Comparison of ENCODE assay signal across 1 cellular context in the genomic region with DNA sequence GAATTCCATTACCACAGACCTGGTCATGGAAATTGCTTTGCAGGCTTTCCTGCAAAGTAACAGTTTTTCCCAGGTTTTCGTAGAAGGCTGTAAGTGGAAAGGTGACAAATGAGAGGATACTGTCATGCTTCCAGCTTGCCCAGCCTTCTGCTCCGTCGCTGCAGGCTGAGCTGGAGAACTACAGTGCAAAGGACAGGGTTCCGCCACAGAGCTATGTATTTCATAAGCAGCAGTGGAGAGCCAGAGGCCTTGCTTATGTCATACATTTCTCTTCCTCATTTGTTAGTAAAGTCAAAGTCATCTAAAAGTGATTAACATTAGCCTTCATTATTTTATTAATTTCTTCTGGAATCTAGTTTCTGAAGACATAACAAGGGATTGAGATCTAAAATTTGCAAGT.
TF ChIP-seq lines count a peak whose summit lies in the region.

No MANE protein-coding gene starts in this region.

TF ChIP-seq in HepG2, 621 proteins besides CTCF, POLR2A, EP300 and RAD21 (continued from another document and continues in another):
- TF ChIP-seq, protein P1, sequence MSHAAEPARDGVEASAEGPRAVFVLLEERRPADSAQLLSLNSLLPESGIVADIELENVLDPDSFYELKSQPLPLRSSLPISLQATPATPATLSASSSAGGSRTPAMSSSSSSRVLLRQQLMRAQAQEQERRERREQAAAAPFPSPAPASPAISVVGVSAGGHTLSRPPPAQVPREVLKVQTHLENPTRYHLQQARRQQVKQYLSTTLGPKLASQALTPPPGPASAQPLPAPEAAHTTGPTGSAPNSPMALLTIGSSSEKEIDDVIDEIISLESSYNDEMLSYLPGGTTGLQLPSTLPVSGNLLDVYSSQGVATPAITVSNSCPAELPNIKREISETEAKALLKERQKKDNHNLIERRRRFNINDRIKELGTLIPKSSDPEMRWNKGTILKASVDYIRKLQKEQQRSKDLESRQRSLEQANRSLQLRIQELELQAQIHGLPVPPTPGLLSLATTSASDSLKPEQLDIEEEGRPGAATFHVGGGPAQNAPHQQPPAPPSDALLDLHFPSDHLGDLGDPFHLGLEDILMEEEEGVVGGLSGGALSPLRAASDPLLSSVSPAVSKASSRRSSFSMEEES (CRISPR knock-in tag; IDR thresholded peaks at IDR 0.05): 0 out of 2 replicates have a peak, but pooled peaks have one; percentile 12
- peak; percentile 54 for TF ChIP-seq TEAD3 (CRISPR knock-in tag; optimal IDR thresholded peaks at IDR 0.05; ENCODE audit: borderline replicate concordance)
- TF ChIP-seq ASH2L (IDR thresholded peaks at IDR 0.05; ENCODE audit: insufficient read length, low read depth, low read length): peak; percentile 32
- TF ChIP-seq, protein P2, sequence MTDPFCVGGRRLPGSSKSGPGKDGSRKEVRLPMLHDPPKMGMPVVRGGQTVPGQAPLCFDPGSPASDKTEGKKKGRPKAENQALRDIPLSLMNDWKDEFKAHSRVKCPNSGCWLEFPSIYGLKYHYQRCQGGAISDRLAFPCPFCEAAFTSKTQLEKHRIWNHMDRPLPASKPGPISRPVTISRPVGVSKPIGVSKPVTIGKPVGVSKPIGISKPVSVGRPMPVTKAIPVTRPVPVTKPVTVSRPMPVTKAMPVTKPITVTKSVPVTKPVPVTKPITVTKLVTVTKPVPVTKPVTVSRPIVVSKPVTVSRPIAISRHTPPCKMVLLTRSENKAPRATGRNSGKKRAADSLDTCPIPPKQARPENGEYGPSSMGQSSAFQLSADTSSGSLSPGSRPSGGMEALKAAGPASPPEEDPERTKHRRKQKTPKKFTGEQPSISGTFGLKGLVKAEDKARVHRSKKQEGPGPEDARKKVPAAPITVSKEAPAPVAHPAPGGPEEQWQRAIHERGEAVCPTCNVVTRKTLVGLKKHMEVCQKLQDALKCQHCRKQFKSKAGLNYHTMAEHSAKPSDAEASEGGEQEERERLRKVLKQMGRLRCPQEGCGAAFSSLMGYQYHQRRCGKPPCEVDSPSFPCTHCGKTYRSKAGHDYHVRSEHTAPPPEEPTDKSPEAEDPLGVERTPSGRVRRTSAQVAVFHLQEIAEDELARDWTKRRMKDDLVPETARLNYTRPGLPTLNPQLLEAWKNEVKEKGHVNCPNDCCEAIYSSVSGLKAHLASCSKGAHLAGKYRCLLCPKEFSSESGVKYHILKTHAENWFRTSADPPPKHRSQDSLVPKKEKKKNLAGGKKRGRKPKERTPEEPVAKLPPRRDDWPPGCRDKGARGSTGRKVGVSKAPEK (CRISPR knock-in tag; IDR thresholded peaks at IDR 0.05; ENCODE audit: borderline replicate concordance): 0 out of 2 replicates have a peak, but pooled peaks have one; percentile 3
- peak; percentile 70 for TF ChIP-seq CEBPG (CRISPR knock-in tag; IDR thresholded peaks at IDR 0.05)
- TF ChIP-seq, protein P3, sequence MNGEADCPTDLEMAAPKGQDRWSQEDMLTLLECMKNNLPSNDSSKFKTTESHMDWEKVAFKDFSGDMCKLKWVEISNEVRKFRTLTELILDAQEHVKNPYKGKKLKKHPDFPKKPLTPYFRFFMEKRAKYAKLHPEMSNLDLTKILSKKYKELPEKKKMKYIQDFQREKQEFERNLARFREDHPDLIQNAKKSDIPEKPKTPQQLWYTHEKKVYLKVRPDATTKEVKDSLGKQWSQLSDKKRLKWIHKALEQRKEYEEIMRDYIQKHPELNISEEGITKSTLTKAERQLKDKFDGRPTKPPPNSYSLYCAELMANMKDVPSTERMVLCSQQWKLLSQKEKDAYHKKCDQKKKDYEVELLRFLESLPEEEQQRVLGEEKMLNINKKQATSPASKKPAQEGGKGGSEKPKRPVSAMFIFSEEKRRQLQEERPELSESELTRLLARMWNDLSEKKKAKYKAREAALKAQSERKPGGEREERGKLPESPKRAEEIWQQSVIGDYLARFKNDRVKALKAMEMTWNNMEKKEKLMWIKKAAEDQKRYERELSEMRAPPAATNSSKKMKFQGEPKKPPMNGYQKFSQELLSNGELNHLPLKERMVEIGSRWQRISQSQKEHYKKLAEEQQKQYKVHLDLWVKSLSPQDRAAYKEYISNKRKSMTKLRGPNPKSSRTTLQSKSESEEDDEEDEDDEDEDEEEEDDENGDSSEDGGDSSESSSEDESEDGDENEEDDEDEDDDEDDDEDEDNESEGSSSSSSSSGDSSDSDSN (CRISPR knock-in tag; IDR thresholded peaks at IDR 0.05): 0 out of 2 replicates have a peak, but pooled peaks have one; percentile 20
- TF ChIP-seq HHEX (CRISPR knock-in tag; IDR thresholded peaks at IDR 0.05): no peak
- no peak for TF ChIP-seq GTF3A (CRISPR knock-in tag; conservative IDR thresholded peaks at IDR 0.05)
- TF ChIP-seq HOXA3 (CRISPR knock-in tag; IDR thresholded peaks at IDR 0.05): peak; percentile 72
- TF ChIP-seq NR2C2 (CRISPR knock-in tag; IDR thresholded peaks at IDR 0.05; ENCODE audit: borderline replicate concordance): peak; percentile 40; the same call in 1 of the 2 replicates
- TF ChIP-seq TBX3 (IDR thresholded peaks at IDR 0.05; ENCODE audit: borderline replicate concordance): no peak
- TF ChIP-seq ZNF101 (CRISPR knock-in tag; IDR thresholded peaks at IDR 0.05; ENCODE audit: borderline replicate concordance, low read depth): no peak
- peak; percentile 42; the same call in 1 of the 2 replicates for TF ChIP-seq NCOR1 (IDR thresholded peaks at IDR 0.05; ENCODE audit: borderline replicate concordance, low read length)
- TF ChIP-seq CREM (IDR thresholded peaks at IDR 0.05): peak; percentile 14; the same call in 1 of the 2 replicates
- no peak for TF ChIP-seq CREM (CRISPR knock-in tag; IDR thresholded peaks at IDR 0.05)
- no peak for TF ChIP-seq NR2F6 (IDR thresholded peaks at IDR 0.05)
- peak; percentile 15; the same call in 1 of the 2 replicates for TF ChIP-seq NR2F6 (CRISPR knock-in tag; IDR thresholded peaks at IDR 0.05)
- TF ChIP-seq, protein P4, sequence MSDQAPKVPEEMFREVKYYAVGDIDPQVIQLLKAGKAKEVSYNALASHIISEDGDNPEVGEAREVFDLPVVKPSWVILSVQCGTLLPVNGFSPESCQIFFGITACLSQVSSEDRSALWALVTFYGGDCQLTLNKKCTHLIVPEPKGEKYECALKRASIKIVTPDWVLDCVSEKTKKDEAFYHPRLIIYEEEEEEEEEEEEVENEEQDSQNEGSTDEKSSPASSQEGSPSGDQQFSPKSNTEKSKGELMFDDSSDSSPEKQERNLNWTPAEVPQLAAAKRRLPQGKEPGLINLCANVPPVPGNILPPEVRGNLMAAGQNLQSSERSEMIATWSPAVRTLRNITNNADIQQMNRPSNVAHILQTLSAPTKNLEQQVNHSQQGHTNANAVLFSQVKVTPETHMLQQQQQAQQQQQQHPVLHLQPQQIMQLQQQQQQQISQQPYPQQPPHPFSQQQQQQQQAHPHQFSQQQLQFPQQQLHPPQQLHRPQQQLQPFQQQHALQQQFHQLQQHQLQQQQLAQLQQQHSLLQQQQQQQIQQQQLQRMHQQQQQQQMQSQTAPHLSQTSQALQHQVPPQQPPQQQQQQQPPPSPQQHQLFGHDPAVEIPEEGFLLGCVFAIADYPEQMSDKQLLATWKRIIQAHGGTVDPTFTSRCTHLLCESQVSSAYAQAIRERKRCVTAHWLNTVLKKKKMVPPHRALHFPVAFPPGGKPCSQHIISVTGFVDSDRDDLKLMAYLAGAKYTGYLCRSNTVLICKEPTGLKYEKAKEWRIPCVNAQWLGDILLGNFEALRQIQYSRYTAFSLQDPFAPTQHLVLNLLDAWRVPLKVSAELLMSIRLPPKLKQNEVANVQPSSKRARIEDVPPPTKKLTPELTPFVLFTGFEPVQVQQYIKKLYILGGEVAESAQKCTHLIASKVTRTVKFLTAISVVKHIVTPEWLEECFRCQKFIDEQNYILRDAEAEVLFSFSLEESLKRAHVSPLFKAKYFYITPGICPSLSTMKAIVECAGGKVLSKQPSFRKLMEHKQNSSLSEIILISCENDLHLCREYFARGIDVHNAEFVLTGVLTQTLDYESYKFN (CRISPR knock-in tag; conservative IDR thresholded peaks at IDR 0.05): peak; percentile 52
- TF ChIP-seq, protein P5, sequence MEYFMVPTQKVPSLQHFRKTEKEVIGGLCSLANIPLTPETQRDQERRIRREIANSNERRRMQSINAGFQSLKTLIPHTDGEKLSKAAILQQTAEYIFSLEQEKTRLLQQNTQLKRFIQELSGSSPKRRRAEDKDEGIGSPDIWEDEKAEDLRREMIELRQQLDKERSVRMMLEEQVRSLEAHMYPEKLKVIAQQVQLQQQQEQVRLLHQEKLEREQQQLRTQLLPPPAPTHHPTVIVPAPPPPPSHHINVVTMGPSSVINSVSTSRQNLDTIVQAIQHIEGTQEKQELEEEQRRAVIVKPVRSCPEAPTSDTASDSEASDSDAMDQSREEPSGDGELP (IDR thresholded peaks at IDR 0.05; ENCODE audit: borderline replicate concordance, low read depth): peak; percentile 28; the same call in 1 of the 2 replicates
- no peak for TF ChIP-seq ZNF326 (CRISPR knock-in tag; IDR thresholded peaks at IDR 0.05; ENCODE audit: borderline replicate concordance)
- TF ChIP-seq GATAD2A (CRISPR knock-in tag; IDR thresholded peaks at IDR 0.05): peak; percentile 57
- TF ChIP-seq ZFY (CRISPR knock-in tag; IDR thresholded peaks at IDR 0.05): peak; percentile 25; the same call in 1 of the 2 replicates
- TF ChIP-seq ELF1 (CRISPR knock-in tag; IDR thresholded peaks at IDR 0.05): 0 out of 2 replicates have a peak, but pooled peaks have one; percentile 22
- TF ChIP-seq SALL1 (CRISPR knock-in tag; IDR thresholded peaks at IDR 0.05): peak; percentile 96
- TF ChIP-seq FLYWCH1 (CRISPR knock-in tag; IDR thresholded peaks at IDR 0.05): no peak
- TF ChIP-seq SMC3 (IDR thresholded peaks at IDR 0.05; ENCODE audit: low read length): peak; percentile 38; the same call in 1 of the 2 replicates
- TF ChIP-seq MIER3 (CRISPR knock-in tag; IDR thresholded peaks at IDR 0.05; ENCODE audit: borderline replicate concordance): no peak
- no peak for TF ChIP-seq FOXK1 (CRISPR knock-in tag; IDR thresholded peaks at IDR 0.05; ENCODE audit: borderline replicate concordance, low read depth)
- TF ChIP-seq, protein P6, sequence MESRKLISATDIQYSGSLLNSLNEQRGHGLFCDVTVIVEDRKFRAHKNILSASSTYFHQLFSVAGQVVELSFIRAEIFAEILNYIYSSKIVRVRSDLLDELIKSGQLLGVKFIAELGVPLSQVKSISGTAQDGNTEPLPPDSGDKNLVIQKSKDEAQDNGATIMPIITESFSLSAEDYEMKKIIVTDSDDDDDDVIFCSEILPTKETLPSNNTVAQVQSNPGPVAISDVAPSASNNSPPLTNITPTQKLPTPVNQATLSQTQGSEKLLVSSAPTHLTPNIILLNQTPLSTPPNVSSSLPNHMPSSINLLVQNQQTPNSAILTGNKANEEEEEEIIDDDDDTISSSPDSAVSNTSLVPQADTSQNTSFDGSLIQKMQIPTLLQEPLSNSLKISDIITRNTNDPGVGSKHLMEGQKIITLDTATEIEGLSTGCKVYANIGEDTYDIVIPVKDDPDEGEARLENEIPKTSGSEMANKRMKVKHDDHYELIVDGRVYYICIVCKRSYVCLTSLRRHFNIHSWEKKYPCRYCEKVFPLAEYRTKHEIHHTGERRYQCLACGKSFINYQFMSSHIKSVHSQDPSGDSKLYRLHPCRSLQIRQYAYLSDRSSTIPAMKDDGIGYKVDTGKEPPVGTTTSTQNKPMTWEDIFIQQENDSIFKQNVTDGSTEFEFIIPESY (CRISPR knock-in tag; IDR thresholded peaks at IDR 0.05): peak; percentile 97
- TF ChIP-seq POGZ (CRISPR knock-in tag; IDR thresholded peaks at IDR 0.05): no peak
- TF ChIP-seq PCBP1 (IDR thresholded peaks at IDR 0.05; ENCODE audit: borderline replicate concordance, low read depth, low read length): no peak
- TF ChIP-seq ZNF263 (CRISPR knock-in tag; IDR thresholded peaks at IDR 0.05): no peak; the same call in 1 of the 2 replicates
- no peak for TF ChIP-seq TOE1 (CRISPR knock-in tag; IDR thresholded peaks at IDR 0.05)
- TF ChIP-seq, protein P7, sequence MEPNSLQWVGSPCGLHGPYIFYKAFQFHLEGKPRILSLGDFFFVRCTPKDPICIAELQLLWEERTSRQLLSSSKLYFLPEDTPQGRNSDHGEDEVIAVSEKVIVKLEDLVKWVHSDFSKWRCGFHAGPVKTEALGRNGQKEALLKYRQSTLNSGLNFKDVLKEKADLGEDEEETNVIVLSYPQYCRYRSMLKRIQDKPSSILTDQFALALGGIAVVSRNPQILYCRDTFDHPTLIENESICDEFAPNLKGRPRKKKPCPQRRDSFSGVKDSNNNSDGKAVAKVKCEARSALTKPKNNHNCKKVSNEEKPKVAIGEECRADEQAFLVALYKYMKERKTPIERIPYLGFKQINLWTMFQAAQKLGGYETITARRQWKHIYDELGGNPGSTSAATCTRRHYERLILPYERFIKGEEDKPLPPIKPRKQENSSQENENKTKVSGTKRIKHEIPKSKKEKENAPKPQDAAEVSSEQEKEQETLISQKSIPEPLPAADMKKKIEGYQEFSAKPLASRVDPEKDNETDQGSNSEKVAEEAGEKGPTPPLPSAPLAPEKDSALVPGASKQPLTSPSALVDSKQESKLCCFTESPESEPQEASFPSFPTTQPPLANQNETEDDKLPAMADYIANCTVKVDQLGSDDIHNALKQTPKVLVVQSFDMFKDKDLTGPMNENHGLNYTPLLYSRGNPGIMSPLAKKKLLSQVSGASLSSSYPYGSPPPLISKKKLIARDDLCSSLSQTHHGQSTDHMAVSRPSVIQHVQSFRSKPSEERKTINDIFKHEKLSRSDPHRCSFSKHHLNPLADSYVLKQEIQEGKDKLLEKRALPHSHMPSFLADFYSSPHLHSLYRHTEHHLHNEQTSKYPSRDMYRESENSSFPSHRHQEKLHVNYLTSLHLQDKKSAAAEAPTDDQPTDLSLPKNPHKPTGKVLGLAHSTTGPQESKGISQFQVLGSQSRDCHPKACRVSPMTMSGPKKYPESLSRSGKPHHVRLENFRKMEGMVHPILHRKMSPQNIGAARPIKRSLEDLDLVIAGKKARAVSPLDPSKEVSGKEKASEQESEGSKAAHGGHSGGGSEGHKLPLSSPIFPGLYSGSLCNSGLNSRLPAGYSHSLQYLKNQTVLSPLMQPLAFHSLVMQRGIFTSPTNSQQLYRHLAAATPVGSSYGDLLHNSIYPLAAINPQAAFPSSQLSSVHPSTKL (CRISPR knock-in tag; IDR thresholded peaks at IDR 0.05): peak; percentile 62
- peak; percentile 88 for TF ChIP-seq HNF4A (CRISPR knock-in tag; IDR thresholded peaks at IDR 0.05)
- TF ChIP-seq ZNF761 (CRISPR knock-in tag; conservative IDR thresholded peaks at IDR 0.05): no peak
- TF ChIP-seq SAP130 (CRISPR knock-in tag; IDR thresholded peaks at IDR 0.05; ENCODE audit: low read depth): peak; percentile 68
- TF ChIP-seq ZNF292 (CRISPR knock-in tag; IDR thresholded peaks at IDR 0.05; ENCODE audit: borderline replicate concordance, low read depth): peak; percentile 60; the same call in 1 of the 2 replicates
- TF ChIP-seq AHR (CRISPR knock-in tag; IDR thresholded peaks at IDR 0.05): no peak
- TF ChIP-seq RARG (CRISPR knock-in tag; IDR thresholded peaks at IDR 0.05; ENCODE audit: low read depth): no peak
- TF ChIP-seq HDAC2 (CRISPR knock-in tag; IDR thresholded peaks at IDR 0.05): peak; percentile 48; the same call in 1 of the 2 replicates
- TF ChIP-seq, protein P8, sequence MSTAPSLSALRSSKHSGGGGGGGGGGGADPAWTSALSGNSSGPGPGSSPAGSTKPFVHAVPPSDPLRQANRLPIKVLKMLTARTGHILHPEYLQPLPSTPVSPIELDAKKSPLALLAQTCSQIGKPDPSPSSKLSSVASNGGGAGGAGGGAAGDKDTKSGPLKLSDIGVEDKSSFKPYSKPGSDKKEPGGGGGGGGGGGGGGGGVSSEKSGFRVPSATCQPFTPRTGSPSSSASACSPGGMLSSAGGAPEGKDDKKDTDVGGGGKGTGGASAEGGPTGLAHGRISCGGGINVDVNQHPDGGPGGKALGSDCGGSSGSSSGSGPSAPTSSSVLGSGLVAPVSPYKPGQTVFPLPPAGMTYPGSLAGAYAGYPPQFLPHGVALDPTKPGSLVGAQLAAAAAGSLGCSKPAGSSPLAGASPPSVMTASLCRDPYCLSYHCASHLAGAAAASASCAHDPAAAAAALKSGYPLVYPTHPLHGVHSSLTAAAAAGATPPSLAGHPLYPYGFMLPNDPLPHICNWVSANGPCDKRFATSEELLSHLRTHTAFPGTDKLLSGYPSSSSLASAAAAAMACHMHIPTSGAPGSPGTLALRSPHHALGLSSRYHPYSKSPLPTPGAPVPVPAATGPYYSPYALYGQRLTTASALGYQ (CRISPR knock-in tag; IDR thresholded peaks at IDR 0.05): 0 out of 2 replicates have a peak, but pooled peaks have one; percentile 27
